In the genomic region with DNA sequence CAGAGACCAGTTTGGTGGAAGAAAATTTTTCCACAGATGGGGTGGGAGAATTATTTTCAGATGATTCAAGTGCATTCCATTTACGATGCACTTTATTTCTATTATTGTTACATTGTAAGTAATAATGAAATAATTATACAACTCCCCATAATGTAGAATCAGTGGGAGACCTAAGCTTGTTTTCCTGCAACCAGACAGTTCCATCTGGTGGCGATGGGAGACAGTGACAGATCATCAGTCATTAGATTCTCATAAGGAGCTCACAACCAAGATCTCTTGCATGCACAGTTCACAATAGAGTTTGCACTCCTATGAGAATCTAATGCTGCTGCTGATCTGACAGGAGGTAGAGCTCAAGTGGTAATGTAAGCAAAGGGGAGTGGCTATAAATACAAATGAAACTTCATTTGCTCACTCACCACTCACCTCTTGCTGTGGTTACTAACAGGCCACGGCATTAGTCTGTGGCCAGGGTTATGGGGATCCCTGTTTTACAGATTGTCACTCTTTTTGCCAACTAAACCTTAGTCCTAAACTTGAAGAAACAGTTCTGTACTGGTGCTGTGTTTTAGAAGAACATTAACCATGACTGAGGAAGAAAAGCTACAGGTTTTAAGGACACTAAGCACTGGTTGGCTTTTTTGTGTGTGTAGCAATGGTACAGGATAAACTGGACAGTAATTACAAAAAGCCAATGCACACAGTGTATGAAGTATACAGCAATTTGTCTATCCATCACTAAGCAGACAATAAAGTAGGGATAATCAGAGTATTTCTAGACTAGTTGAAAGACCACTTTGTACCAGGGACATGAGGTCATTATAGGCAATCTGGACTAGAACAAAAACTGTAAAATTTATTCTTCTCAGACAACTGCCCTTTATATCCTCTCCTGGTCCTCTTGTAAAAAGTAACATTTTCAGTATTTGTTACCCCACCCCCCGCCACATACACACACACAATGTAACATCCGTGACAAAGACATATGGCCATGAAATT, we compare ENCODE assay signal across 12 cellular contexts. TPM values are rescaled to one million over a fixed set of nuclear protein-coding genes. Genes with fewer than 3 reads are reported as not detected.
DNase-seq lines count a peak whose midpoint lies in the region; ATAC-seq and TF ChIP-seq lines count a peak whose summit lies in the region.
"Had no signal": no experiment of that assay in that cellular context is flagged by ENCODE, and none has a peak within 500 bp of the region (broad histone marks: within the 10 kb centered on the region; RNA-seq: fewer than 3 reads in every experiment).

No MANE protein-coding gene starts in this region.

- H3K4me3 Mint-ChIP-seq in activated CD4-positive, alpha-beta T cell treated with anti-CD3 and anti-CD28 coated beads for 36 hours = no peak overlapping the region
- H3K4me3 Mint-ChIP-seq: activated T-helper 1 cell treated with anti-CD3 and anti-CD28 coated beads, Interleukin-12 subunit alpha, Interleukin-12 subunit beta, Interleukin-2, Interleukin-4 antibody, amounts not matched to agents 30 ng/mL and 10 ng/mL and 1 ng/mL, durations not matched to agents 14 hours and 24 hours and 36 hours; naive thymus-derived CD8-positive, alpha-beta T cell had no signal

- H3K4me3 ChIP-seq in HCT116 (replicated peaks in 1 of 2; ENCODE audit: low read depth in 1 of 2, low read length in 2 of 2) = no peak overlapping the region
- no peak overlapping the region for H3K4me3 ChIP-seq in brain microvascular endothelial cell (ENCODE audit: low read depth, low read length)
- no peak overlapping the region for H3K4me3 ChIP-seq in gastroesophageal sphincter

- H3K36me3 ChIP-seq in HCT116 (ENCODE audit: control insufficient read depth in 1 of 2, insufficient read depth in 2 of 2, low read length in 2 of 2) (no peaks in the 10 kb centered on the region), brain microvascular endothelial cell (replicated peaks) (no peaks in the 10 kb centered on the region), gastroesophageal sphincter (no peaks in the 10 kb centered on the region)

- 67 to 78% methylated on average over 2 to 5 of the region's 5 CpGs for WGBS in gastroesophageal sphincter (ENCODE audit: low coverage in 1 of 2), 2 donors

- H3K9ac ChIP-seq in HCT116 (ENCODE audit: low read length) = no peak overlapping the region

- H3K9me3 ChIP-seq in HCT116 (ENCODE audit: control insufficient read depth in 1 of 2, insufficient read depth in 1 of 2, low read depth in 1 of 2, low read length in 2 of 2) (no peaks in the 10 kb centered on the region), gastroesophageal sphincter (no peaks in the 10 kb centered on the region)

- H3K4me1 ChIP-seq in HCT116 (ENCODE audit: control insufficient read depth in 1 of 2, insufficient read depth in 2 of 2, low read length in 2 of 2) = no peaks in the 10 kb centered on the region
- H3K4me1 ChIP-seq in gastroesophageal sphincter = no peaks in the 10 kb centered on the region

- H3K27me3 ChIP-seq in HCT116 (ENCODE audit: insufficient read depth, low read length) (no peaks in the 10 kb centered on the region; the same call in 1 of the 2 replicates), brain microvascular endothelial cell (replicated peaks) (no peaks in the 10 kb centered on the region), gastroesophageal sphincter (no peaks in the 10 kb centered on the region)

- no peaks in the 10 kb centered on the region for H3K36me3 Mint-ChIP-seq in activated CD4-positive, alpha-beta T cell treated with anti-CD3 and anti-CD28 coated beads for 36 hours (ENCODE audit: low read depth)
- H3K36me3 Mint-ChIP-seq: naive thymus-derived CD8-positive, alpha-beta T cell had no signal

- no peak overlapping the region for H3K27ac Mint-ChIP-seq in activated CD4-positive, alpha-beta T cell treated with anti-CD3 and anti-CD28 coated beads for 36 hours
- H3K27ac Mint-ChIP-seq: activated T-helper 1 cell treated with anti-CD3 and anti-CD28 coated beads, Interleukin-12 subunit alpha, Interleukin-12 subunit beta, Interleukin-2, Interleukin-4 antibody, amounts not matched to agents 30 ng/mL and 10 ng/mL and 1 ng/mL, durations not matched to agents 14 hours and 24 hours and 36 hours; naive thymus-derived CD8-positive, alpha-beta T cell had no signal

- DNase-seq in HCT116 (ENCODE audit: low read depth, low spot score) (no peak), medulla oblongata (ENCODE audit: extremely low spot score) (peak; percentile 50), brain microvascular endothelial cell (no peak), NCI-H1694 treated with DMSO at 0.1 percent for 48 hours (lab: John Stamatoyannopoulos, UW) (no peak)
- DNase-seq in activated CD4-positive, alpha-beta T cell treated with anti-CD3 and anti-CD28 coated beads for 36 hours = no peak
- DNase-seq: DMS79 treated with DMSO at 0.1 percent for 48 hours; hippocampal formation; naive thymus-derived CD8-positive, alpha-beta T cell had no signal

- H3K4me2 ChIP-seq in HCT116 (ENCODE audit: low read length) = no peak overlapping the region

- CTCF ChIA-PET in HCT116 (lab: Charles Lee) = no interaction called here
- CTCF ChIA-PET in activated CD4-positive, alpha-beta T cell treated with anti-CD3 and anti-CD28 coated beads for 36 hours (lab: Charles Lee) = interaction anchor here (1.9 kb wide), 1 partner anchor 13 kb away, joined by 4 read pairs; no protein-coding TSS in a partner anchor

- ATAC-seq in GM18907 (IDR thresholded peaks at IDR 0.05; ENCODE audit: unreplicated experiment) = peak; percentile 81
- no peak for ATAC-seq in HCT116
- peak; percentile 71 for ATAC-seq in HG03520 (IDR thresholded peaks at IDR 0.05; ENCODE audit: unreplicated experiment)
- ATAC-seq in activated CD4-positive, alpha-beta T cell treated with anti-CD3 and anti-CD28 coated beads for 36 hours = no peak
- no peak for ATAC-seq in gastroesophageal sphincter
- ATAC-seq: naive thymus-derived CD8-positive, alpha-beta T cell had no signal

- RAD21 ChIA-PET in HCT116 (lab: Charles Lee; ENCODE audit: low non-redundant PET in 1 of 2, low total read pairs in 2 of 2, uncharacterized antibody in 2 of 2, unreplicated experiment in 2 of 2) = no interaction called here

- POLR2A ChIA-PET in HCT116 (lab: Charles Lee) = no interaction called here
- POLR2A ChIA-PET in activated CD4-positive, alpha-beta T cell treated with anti-CD3 and anti-CD28 coated beads for 36 hours (lab: Charles Lee) = no interaction called here

- in situ Hi-C loops in brain microvascular endothelial cell (cut with HindIII; ENCODE audit: low pct_ligation_motif_present, low sequenced_read_pairs) = no loop called here

- no peak for TF ChIP-seq POLR2A in HCT116 (IDR thresholded peaks at IDR 0.05; ENCODE audit: borderline replicate concordance, extremely low read depth, insufficient read depth, insufficient read length)
- no peak for TF ChIP-seq POLR2A in gastroesophageal sphincter (IDR thresholded peaks at IDR 0.05)

- H3K79me2 ChIP-seq in HCT116 (ENCODE audit: insufficient read depth, low read length) = no peaks in the 10 kb centered on the region

- H3K27me3 Mint-ChIP-seq in activated CD4-positive, alpha-beta T cell treated with anti-CD3 and anti-CD28 coated beads for 36 hours = peaks cover 2% of the 10 kb centered on the region

- TF ChIP-seq EP300 in gastroesophageal sphincter (IDR thresholded peaks at IDR 0.05) = no peak

- H2AFZ ChIP-seq in HCT116 (ENCODE audit: low read depth, low read length, poor library complexity, severe bottlenecking) = no peak overlapping the region

- intact Hi-C loops in HCT116 (cut with micrococcal nuclease) = no loop called here
- intact Hi-C loops in activated CD4-positive, alpha-beta T cell treated with anti-CD3 and anti-CD28 coated beads for 36 hours (cut with DNase I, micrococcal nuclease) = no loop called here

- no peaks in the 10 kb centered on the region for H4K20me1 ChIP-seq in HCT116 (ENCODE audit: insufficient read depth)

- TF ChIP-seq CTCF in HCT116 (IDR thresholded peaks at IDR 0.05 in 2 of 3, conservative IDR thresholded peaks at IDR 0.05 in 1 of 3; ENCODE audit: borderline replicate concordance in 1 of 3, insufficient read depth in 1 of 3, low read depth in 2 of 3, low read length in 2 of 3) (peak in 1 of 3 experiments; percentile 8; a peak in 1 of 6 replicates), brain microvascular endothelial cell (IDR thresholded peaks at IDR 0.05; ENCODE audit: low read depth, low read length, missing control alignments) (no peak), gastroesophageal sphincter (IDR thresholded peaks at IDR 0.05) (no peak)

- H3K9me3 Mint-ChIP-seq in activated CD4-positive, alpha-beta T cell treated with anti-CD3 and anti-CD28 coated beads for 36 hours (ENCODE audit: low read depth) = no peaks in the 10 kb centered on the region
- H3K9me3 Mint-ChIP-seq: activated T-helper 1 cell treated with anti-CD3 and anti-CD28 coated beads, Interleukin-12 subunit alpha, Interleukin-12 subunit beta, Interleukin-2, Interleukin-4 antibody, amounts not matched to agents 30 ng/mL and 10 ng/mL and 1 ng/mL, durations not matched to agents 14 hours and 24 hours and 36 hours had no signal

- H3K9me2 ChIP-seq in HCT116 (ENCODE audit: insufficient read depth) = no peaks in the 10 kb centered on the region

- no TSS peak for BruUV-seq in HCT116 (replicated peaks; lab: Mats Ljungman, UMichigan)

- H3K4me1 Mint-ChIP-seq in activated CD4-positive, alpha-beta T cell treated with anti-CD3 and anti-CD28 coated beads for 36 hours = no peaks in the 10 kb centered on the region
- H3K4me1 Mint-ChIP-seq: naive thymus-derived CD8-positive, alpha-beta T cell had no signal

- H3K27ac ChIP-seq in HCT116 (ENCODE audit: low read depth, low read length) (no peak overlapping the region), brain microvascular endothelial cell (no peak overlapping the region), gastroesophageal sphincter (no peak overlapping the region)

- peak; percentile 15; the same call in 1 of the 2 replicates for TF ChIP-seq RAD21 in HCT116 (IDR thresholded peaks at IDR 0.05; ENCODE audit: low read depth)

TF ChIP-seq in HCT116, 20 proteins besides CTCF, POLR2A, EP300 and RAD21 (continues in another document):
- TF ChIP-seq ZFX (IDR thresholded peaks at IDR 0.05) = no peak
- TF ChIP-seq EZH2phosphoT487 (IDR thresholded peaks at IDR 0.05; ENCODE audit: borderline replicate concordance) = no peak
- no peak for TF ChIP-seq FOSL1 (IDR thresholded peaks at IDR 0.05; ENCODE audit: low read depth)
- no peak for TF ChIP-seq ZNF274 (IDR thresholded peaks at IDR 0.05; ENCODE audit: low read depth, low read length)
- no peak for TF ChIP-seq EZH2 (IDR thresholded peaks at IDR 0.05)
- TF ChIP-seq, protein P1, sequence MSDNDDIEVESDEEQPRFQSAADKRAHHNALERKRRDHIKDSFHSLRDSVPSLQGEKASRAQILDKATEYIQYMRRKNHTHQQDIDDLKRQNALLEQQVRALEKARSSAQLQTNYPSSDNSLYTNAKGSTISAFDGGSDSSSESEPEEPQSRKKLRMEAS (IDR thresholded peaks at IDR 0.05) = no peak

RNA-seq across cellular contexts. Expression of a gene that starts 9.9 kb away (rescaled TPM):
- total RNA-seq in HCT116 (2021; ENCODE audit: unreplicated experiment) = 1.2 TPM
- 0.19 and 0.26 TPM in 2 replicates for polyA plus RNA-seq in HCT116 (2012)
- 1 to 10 TPM in 1 of 2 experiments, under 1 TPM in 1; 0.30 to 1.2 TPM for total RNA-seq in activated CD4-positive, alpha-beta T cell treated with anti-CD3 and anti-CD28 coated beads for 36 hours
- total RNA-seq in gastroesophageal sphincter = 1 to 10 TPM; 2.2 to 5.1 (median 3.8) TPM

RNA-seq across cellular contexts. Expression of a gene that starts 22.3 kb away (rescaled TPM):
- total RNA-seq in HCT116 (2021; ENCODE audit: unreplicated experiment) (25.9 TPM), gastroesophageal sphincter (10 to 100 TPM; 53.2 to 85.1 (median 68.2) TPM)
- 7.0 and 8.9 TPM in 2 replicates for polyA plus RNA-seq in HCT116 (2012)
- 10 to 100 TPM; 32.3 to 35.3 TPM for total RNA-seq in activated CD4-positive, alpha-beta T cell treated with anti-CD3 and anti-CD28 coated beads for 36 hours

Comparison
In these comparisons a context has a peak if more than half of its experiments do, and no peak if none do; other contexts are left out.
1. ATAC-seq: peak in GM18907 (single experiment) and HG03520 (single experiment); none in HCT116 (single experiment), activated CD4-positive, alpha-beta T cell treated with anti-CD3 and anti-CD28 coated beads for 36 hours (single experiment) and gastroesophageal sphincter (single experiment).